10 cellular contexts compared by ENCODE assay signal in the genomic region with DNA sequence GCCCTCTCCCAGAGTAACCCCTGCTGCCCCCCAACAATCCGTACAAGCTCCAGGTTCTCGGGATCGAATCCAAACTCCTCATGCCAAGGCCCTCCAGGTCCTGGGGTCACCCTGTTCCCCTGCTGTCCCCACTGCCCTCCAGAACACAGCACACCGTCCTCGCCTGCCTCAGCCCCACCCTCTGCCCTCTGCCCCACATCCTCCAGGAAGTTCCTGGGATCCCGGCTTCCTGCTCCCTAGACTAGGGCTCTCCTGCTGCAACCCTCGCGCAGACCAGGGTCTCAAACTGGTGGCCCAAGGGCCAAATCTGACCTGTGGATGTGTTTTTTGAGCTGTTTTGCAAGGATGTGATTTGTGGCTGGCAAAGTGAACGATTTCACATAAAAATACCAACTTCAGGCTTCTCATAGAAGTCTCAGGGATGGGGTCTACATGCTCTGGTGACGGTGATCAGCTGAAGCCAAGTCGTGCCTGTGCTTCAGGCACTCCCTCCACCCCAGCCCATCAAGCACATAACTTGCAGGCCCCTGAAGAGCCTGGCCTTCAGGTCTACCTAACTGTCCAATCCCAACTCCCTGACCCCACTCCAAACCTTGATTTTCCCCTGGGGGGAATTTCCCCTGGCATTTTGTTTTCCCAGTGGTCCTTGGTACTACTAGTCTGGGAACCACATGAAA. TPM values are rescaled to one million over a fixed set of nuclear protein-coding genes. Genes with fewer than 3 reads are reported as not detected.
DNase-seq lines count a peak whose midpoint lies in the region; ATAC-seq and TF ChIP-seq lines count a peak whose summit lies in the region.
"Had no signal": no experiment of that assay in that cellular context is flagged by ENCODE, and none has a peak within 500 bp of the region (broad histone marks: within the 10 kb centered on the region; RNA-seq: fewer than 3 reads in every experiment).

No MANE protein-coding gene starts in this region.

- H3K4me1 ChIP-seq in iPS-18a (ENCODE audit: control insufficient read depth, low read depth, low read length) (peaks cover 6% of the 10 kb centered on the region), testis (peaks cover 12% of the 10 kb centered on the region)

- H3K36me3 ChIP-seq in iPS-18a (ENCODE audit: control insufficient read depth, low read depth, low read length) (no peaks in the 10 kb centered on the region), testis (ENCODE audit: low read depth, missing control alignments) (no peaks in the 10 kb centered on the region)

- H3K27me3 ChIP-seq in iPS-18a (ENCODE audit: control insufficient read depth, insufficient read depth, low read length) (no peaks in the 10 kb centered on the region), testis (no peaks in the 10 kb centered on the region)
- H3K27me3 ChIP-seq: adrenal gland had no signal

- peak overlapping the region; percentile 77 for H3K4me3 ChIP-seq in iPS-18a (ENCODE audit: low read length)
- H3K4me3 ChIP-seq in testis, result no peak overlapping the region

- peaks cover 16% of the 10 kb centered on the region for H3K36me3 Mint-ChIP-seq in activated T-cell treated with anti-CD3 and anti-CD28 coated beads, Interleukin-2, amount 50 U/mL, for 24 hours (ENCODE audit: low read depth)
- peaks cover 7% of the 10 kb centered on the region for H3K36me3 Mint-ChIP-seq in activated CD8-positive, alpha-beta T cell treated with anti-CD3 and anti-CD28 coated beads, Interleukin-2, amount 10 ng/mL, durations not matched to agents 7 days and 5 days (ENCODE audit: low read depth)
- peaks cover 5% of the 10 kb centered on the region for H3K36me3 Mint-ChIP-seq in stimulated activated memory B cell treated with anti-CD40 and anti-IgM and Interleukin-4, amounts not matched to agents 10 μg/mL and 1 μg/mL and 100 μg/mL, for 72 hours

- intact Hi-C loops in testis (cut with DNase I; ENCODE audit: low total_unique reads), result loop anchor here (10.0 kb wide), 1 partner anchor 82 kb away; a partner anchor contains a TSS

- H3K9ac ChIP-seq in iPS-18a (ENCODE audit: low read length), result no peak overlapping the region

- POLR2A ChIA-PET in activated CD8-positive, alpha-beta T cell treated with anti-CD3 and anti-CD28 coated beads, Interleukin-2, amount 10 ng/mL, durations not matched to agents 7 days and 5 days (lab: Charles Lee), result interaction anchor here (0.8 to 3.9 kb wide), 3 partner anchors 11 to 85 kb away, joined by 3 to 14 read pairs (median 3); no protein-coding TSS in a partner anchor

- no peaks in the 10 kb centered on the region for H3K9me3 Mint-ChIP-seq in activated T-cell treated with anti-CD3 and anti-CD28 coated beads, Interleukin-2, amount 50 U/mL, for 24 hours
- no peaks in the 10 kb centered on the region for H3K9me3 Mint-ChIP-seq in activated CD8-positive, alpha-beta T cell treated with anti-CD3 and anti-CD28 coated beads, Interleukin-2, amount 10 ng/mL, durations not matched to agents 7 days and 5 days (ENCODE audit: insufficient read depth)
- no peaks in the 10 kb centered on the region for H3K9me3 Mint-ChIP-seq in stimulated activated memory B cell treated with anti-CD40 and anti-IgM and Interleukin-4, amounts not matched to agents 10 μg/mL and 1 μg/mL and 100 μg/mL, for 72 hours

- H3K27ac Mint-ChIP-seq in activated T-cell treated with anti-CD3 and anti-CD28 coated beads, Interleukin-2, amount 50 U/mL, for 24 hours, result peak overlapping the region; percentile 90
- peak overlapping the region; percentile 78 for H3K27ac Mint-ChIP-seq in activated CD8-positive, alpha-beta T cell treated with anti-CD3 and anti-CD28 coated beads, Interleukin-2, amount 10 ng/mL, durations not matched to agents 7 days and 5 days
- peak overlapping the region; percentile 60 for H3K27ac Mint-ChIP-seq in stimulated activated memory B cell treated with anti-CD40 and anti-IgM and Interleukin-4, amounts not matched to agents 10 μg/mL and 1 μg/mL and 100 μg/mL, for 72 hours

- no peak for ATAC-seq in activated CD8-positive, alpha-beta T cell treated with anti-CD3 and anti-CD28 coated beads, Interleukin-2, amount 10 ng/mL, durations not matched to agents 7 days and 5 days
- ATAC-seq in stimulated activated memory B cell treated with anti-CD40 and anti-IgM and Interleukin-4, amounts not matched to agents 10 μg/mL and 1 μg/mL and 100 μg/mL, for 72 hours, result no peak

- no peak for TF ChIP-seq POLR2A in testis (IDR thresholded peaks at IDR 0.05)

- H3K9me3 ChIP-seq in iPS-18a (ENCODE audit: control insufficient read depth, low read depth, low read length), result no peaks in the 10 kb centered on the region
- H3K9me3 ChIP-seq in testis, result no peaks in the 10 kb centered on the region
- H3K9me3 ChIP-seq: adrenal gland had no signal

- H3K4me1 Mint-ChIP-seq in activated T-cell treated with anti-CD3 and anti-CD28 coated beads, Interleukin-2, amount 50 U/mL, for 24 hours (ENCODE audit: low read depth), result peaks cover 19% of the 10 kb centered on the region
- peaks cover 20% of the 10 kb centered on the region for H3K4me1 Mint-ChIP-seq in activated CD8-positive, alpha-beta T cell treated with anti-CD3 and anti-CD28 coated beads, Interleukin-2, amount 10 ng/mL, durations not matched to agents 7 days and 5 days (ENCODE audit: low read depth)
- peaks cover 18% of the 10 kb centered on the region for H3K4me1 Mint-ChIP-seq in stimulated activated memory B cell treated with anti-CD40 and anti-IgM and Interleukin-4, amounts not matched to agents 10 μg/mL and 1 μg/mL and 100 μg/mL, for 72 hours

- H3K4me3 Mint-ChIP-seq in activated T-cell treated with anti-CD3 and anti-CD28 coated beads, Interleukin-2, amount 50 U/mL, for 24 hours, result peak overlapping the region; percentile 83
- H3K4me3 Mint-ChIP-seq in activated CD8-positive, alpha-beta T cell treated with anti-CD3 and anti-CD28 coated beads, Interleukin-2, amount 10 ng/mL, durations not matched to agents 7 days and 5 days, result peak overlapping the region; percentile 89
- no peak overlapping the region for H3K4me3 Mint-ChIP-seq in stimulated activated memory B cell treated with anti-CD40 and anti-IgM and Interleukin-4, amounts not matched to agents 10 μg/mL and 1 μg/mL and 100 μg/mL, for 72 hours

- H3K27ac ChIP-seq in iPS-18a (ENCODE audit: low read length), result no peak overlapping the region
- H3K27ac ChIP-seq in testis, result no peak overlapping the region

- CTCF ChIA-PET in activated CD8-positive, alpha-beta T cell treated with anti-CD3 and anti-CD28 coated beads, Interleukin-2, amount 10 ng/mL, durations not matched to agents 7 days and 5 days (lab: Charles Lee), result interaction anchor here (0.9 to 4.3 kb wide), 8 partner anchors 11 to 164 kb away, joined by 3 to 31 read pairs (median 6); a partner anchor contains a TSS

- no peaks in the 10 kb centered on the region for H3K27me3 Mint-ChIP-seq in activated T-cell treated with anti-CD3 and anti-CD28 coated beads, Interleukin-2, amount 50 U/mL, for 24 hours
- no peaks in the 10 kb centered on the region for H3K27me3 Mint-ChIP-seq in activated CD8-positive, alpha-beta T cell treated with anti-CD3 and anti-CD28 coated beads, Interleukin-2, amount 10 ng/mL, durations not matched to agents 7 days and 5 days (ENCODE audit: low read depth)
- H3K27me3 Mint-ChIP-seq in stimulated activated memory B cell treated with anti-CD40 and anti-IgM and Interleukin-4, amounts not matched to agents 10 μg/mL and 1 μg/mL and 100 μg/mL, for 72 hours, result no peaks in the 10 kb centered on the region

- no peak for TF ChIP-seq CTCF in testis (IDR thresholded peaks at IDR 0.05)

- 75 to 79% methylated on average over 9 to 11 of the region's 11 CpGs for WGBS in testis, 2 donors

- DNase-seq in activated T-cell treated with anti-CD3 and anti-CD28 coated beads, Interleukin-2, amount 50 U/mL, for 24 hours, result no peak
- DNase-seq in activated T-cell treated with anti-CD3 and anti-CD28 coated beads for 4 hours (no peak), HUDEP-2 (lab: John Stamatoyannopoulos, UW; ENCODE audit: unreplicated experiment in 76 of 76) (no peak), superior temporal gyrus (ENCODE audit: extremely low spot score) (no peak), testis (no peak)
- no peak for DNase-seq in activated CD8-positive, alpha-beta T cell treated with anti-CD3 and anti-CD28 coated beads, Interleukin-2, amount 10 ng/mL, durations not matched to agents 7 days and 5 days
- DNase-seq: NCI-H1436 treated with DMSO at 0.1 percent for 48 hours had no signal

RNA-seq across cellular contexts. Expression of a gene that starts 1.8 kb away (rescaled TPM):
- 10 to 100 TPM; 63.0 to 63.4 TPM for total RNA-seq in activated CD8-positive, alpha-beta T cell treated with anti-CD3 and anti-CD28 coated beads, Interleukin-2, amount 10 ng/mL, durations not matched to agents 7 days and 5 days
- total RNA-seq in testis, result 100 to 1,000 TPM; 143 to 196 TPM
- polyA plus RNA-seq in testis (ENCODE audit: insufficient read depth, low read depth, low replicate concordance), result 182 TPM

RNA-seq across cellular contexts. Expression of a gene that starts 29.1 kb away (rescaled TPM):
- 1 to 10 TPM in 1 of 2 experiments, under 1 TPM in 1; 0.84 to 1.1 TPM for total RNA-seq in activated CD8-positive, alpha-beta T cell treated with anti-CD3 and anti-CD28 coated beads, Interleukin-2, amount 10 ng/mL, durations not matched to agents 7 days and 5 days
- total RNA-seq in testis, result 1 to 10 TPM; 2.2 to 2.4 TPM
- polyA plus RNA-seq in testis (ENCODE audit: insufficient read depth, low read depth, low replicate concordance), result 0.78 TPM
- total RNA-seq: adrenal gland had no signal

RNA-seq across cellular contexts. Expression of a gene that starts 36.7 kb away (rescaled TPM):
- total RNA-seq in activated CD8-positive, alpha-beta T cell treated with anti-CD3 and anti-CD28 coated beads, Interleukin-2, amount 10 ng/mL, durations not matched to agents 7 days and 5 days, result 1 to 10 TPM; 2.3 to 3.3 TPM
- total RNA-seq in testis, result 10 to 100 TPM; 30.3 to 60.8 TPM
- polyA plus RNA-seq in testis (ENCODE audit: insufficient read depth, low read depth, low replicate concordance), result 87.3 TPM

Comparison
In these comparisons a context has a peak if more than half of its experiments do, and no peak if none do; other contexts are left out.
1. RNA of a gene that starts 36.7 kb away (total RNA-seq): 30.3 to 60.8 TPM in testis; 2.3 to 3.3 TPM in activated CD8-positive, alpha-beta T cell treated with anti-CD3 and anti-CD28 coated beads, Interleukin-2, amount 10 ng/mL, durations not matched to agents 7 days and 5 days; every median in the first group is over 4 times any median in the second.
2. Peak in every context shown above with its lines, with median percentiles within 50 percentile points of each other: H3K27ac Mint-ChIP-seq.